In the genomic region with DNA sequence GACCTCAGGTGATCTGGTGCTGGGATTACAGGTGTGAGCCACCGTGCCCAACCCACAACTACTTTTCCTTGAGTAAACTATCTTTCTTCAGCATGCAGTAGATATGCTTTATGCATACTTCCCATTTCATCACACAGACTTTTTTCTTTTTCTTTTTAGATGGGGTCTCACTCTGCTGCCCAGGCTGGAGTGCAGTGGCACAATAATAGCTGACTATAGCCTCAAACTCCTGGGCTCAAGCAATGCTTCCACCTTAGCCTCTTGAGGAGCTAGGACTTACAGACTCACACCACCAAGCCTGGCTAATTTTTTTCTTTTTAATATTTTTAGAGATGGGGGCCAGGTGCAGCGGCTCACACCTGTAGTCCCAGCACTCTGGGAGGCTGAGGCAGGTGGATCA, we compare ENCODE assay signal across 20 cellular contexts.
"Had no signal": no experiment of that assay in that cellular context is flagged by ENCODE, and none has a peak within 500 bp of the region (broad histone marks: within the 10 kb centered on the region; RNA-seq: fewer than 3 reads in every experiment).

No MANE protein-coding gene starts in this region.

- DNase-seq: activated CD4-positive, alpha-beta memory T cell treated with anti-CD3 and anti-CD28 coated beads for 36 hours; activated CD4-positive, alpha-beta T cell treated with anti-CD3 and anti-CD28 coated beads, Interleukin-2, amount 10 ng/mL, durations not matched to agents 24 days and 14 days; activated CD4-positive, CD25-positive, alpha-beta regulatory T cell treated with anti-CD3 and anti-CD28 coated beads, Interleukin-2, amount 50 U/mL, for 72 hours; activated effector memory CD4-positive, alpha-beta T cell treated with Interleukin-2 at 50 U/mL for 16 hours; activated naive CD4-positive, alpha-beta T cell treated with Interleukin-2 at 50 U/mL for 16 hours; adrenal gland; aorta; cerebellar nuclear complex; cortex of kidney; effector memory CD8-positive, alpha-beta T cell; erythroblast; head of caudate nucleus; midbrain; naive thymus-derived CD4-positive, alpha-beta T cell; nucleus accumbens; spleen; stimulated activated naive CD4-positive, alpha-beta T cell; trophoblast cell had no signal

- H3K4me3 ChIP-seq: adrenal gland, cardiac muscle cell, right atrium auricular region, spleen had no signal

- H3K27me3 ChIP-seq: adrenal gland, cardiac muscle cell, right atrium auricular region, spleen had no signal

- H3K27ac ChIP-seq: cardiac muscle cell, right atrium auricular region, spleen had no signal

- ATAC-seq: effector memory CD8-positive, alpha-beta T cell; naive thymus-derived CD4-positive, alpha-beta T cell had no signal

- H3K9me3 ChIP-seq: adrenal gland, right atrium auricular region, spleen had no signal
